In genomic region chr17:21253646-21254441, GRCh38 we compare ENCODE assay signal across 8 cellular contexts. TPM values are rescaled to one million over a fixed set of nuclear protein-coding genes. Genes with fewer than 3 reads are reported as not detected.
DNase-seq lines count a peak whose midpoint lies in the region; ATAC-seq and TF ChIP-seq lines count a peak whose summit lies in the region.

No MANE protein-coding gene starts in this region.

- H3K27me3 ChIP-seq in DOHH2 (ENCODE audit: control insufficient read depth, low read length) (peaks cover 37% of the 10 kb centered on the region), brain microvascular endothelial cell (replicated peaks) (no peaks in the 10 kb centered on the region), mesenchymal stem cell (ENCODE audit: control insufficient read depth in 1 of 2, insufficient read depth in 1 of 2, low read length in 2 of 2) (no peaks in the 10 kb centered on the region)

- peak overlapping the region; percentile 11 to 67 for H2BK12ac ChIP-seq in mesenchymal stem cell (ENCODE audit: low read length in 2 of 2)

- H3K4me3 ChIP-seq in DOHH2 (ENCODE audit: low read length), result peak overlapping the region; percentile 76
- H3K4me3 ChIP-seq in brain microvascular endothelial cell (ENCODE audit: low read depth, low read length), result peak overlapping the region; percentile 54
- H3K4me3 ChIP-seq in mesenchymal stem cell (ENCODE audit: insufficient read depth in 1 of 2, low read depth in 1 of 2, low read length in 2 of 2), result peak overlapping the region; percentile 76

- peak overlapping the region; percentile 77 for H4K8ac ChIP-seq in mesenchymal stem cell (ENCODE audit: low read length)

- H3K23ac ChIP-seq in mesenchymal stem cell (ENCODE audit: low read length in 2 of 2), result no peak overlapping the region

- ATAC-seq in HG03025 (IDR thresholded peaks at IDR 0.05; ENCODE audit: low FRiP score, unreplicated experiment), result peak; percentile 3

- H3K4me1 ChIP-seq in DOHH2 (ENCODE audit: control insufficient read depth, low read length), result peaks cover 11% of the 10 kb centered on the region
- H3K4me1 ChIP-seq in mesenchymal stem cell (ENCODE audit: control insufficient read depth, insufficient read depth, low read depth, low read length), result peaks cover 17% of the 10 kb centered on the region

- H3K79me2 ChIP-seq in DOHH2 (ENCODE audit: control insufficient read depth, low read length), result no peaks in the 10 kb centered on the region

- peak overlapping the region; percentile 80 for H4K91ac ChIP-seq in mesenchymal stem cell (ENCODE audit: low read length)

- in situ Hi-C loops in brain microvascular endothelial cell (cut with HindIII; ENCODE audit: low pct_ligation_motif_present, low sequenced_read_pairs), result no loop called here

- H2BK5ac ChIP-seq in mesenchymal stem cell (ENCODE audit: low read depth, low read length, poor library complexity, severe bottlenecking), result no peak overlapping the region

- H3K4me2 ChIP-seq in DOHH2 (ENCODE audit: low read length), result peak overlapping the region; percentile 95
- peak overlapping the region; percentile 89 for H3K4me2 ChIP-seq in mesenchymal stem cell (ENCODE audit: low read length, poor library complexity, severe bottlenecking)

- DNase-seq in brain microvascular endothelial cell, result no peak
- DNase-seq in mesenchymal stem cell, result no peak
- no peak for DNase-seq in NCI-H1436 (lab: John Stamatoyannopoulos, UW)
- no peak for DNase-seq in H4 (ENCODE audit: low spot score)
- no peak for DNase-seq in glomerular visceral epithelial cell (ENCODE audit: extremely low spot score)
- DNase-seq in NCI-H446 (lab: John Stamatoyannopoulos, UW), result no peak

- peak overlapping the region; percentile 86 for H3K9ac ChIP-seq in mesenchymal stem cell (ENCODE audit: low read length)

- H3K9me3 ChIP-seq in DOHH2 (ENCODE audit: control insufficient read depth, insufficient read depth, low read length), result no peaks in the 10 kb centered on the region
- H3K9me3 ChIP-seq in mesenchymal stem cell (ENCODE audit: control insufficient read depth, low read length), result no peaks in the 10 kb centered on the region

- H2AFZ ChIP-seq in mesenchymal stem cell (ENCODE audit: low read depth, low read length), result no peak overlapping the region

- H3K36me3 ChIP-seq in DOHH2 (ENCODE audit: control insufficient read depth, low read length) (no peaks in the 10 kb centered on the region), brain microvascular endothelial cell (replicated peaks) (no peaks in the 10 kb centered on the region), mesenchymal stem cell (ENCODE audit: control insufficient read depth in 1 of 2, insufficient read depth in 2 of 2, low read depth in 1 of 2, low read length in 2 of 2) (peaks cover 0 to 3% of the 10 kb centered on the region in 2 experiments)

- peaks cover 17% of the 10 kb centered on the region for H3K79me1 ChIP-seq in mesenchymal stem cell (replicated peaks; ENCODE audit: low read length, poor library complexity, severe bottlenecking)

- H3K9me2 ChIP-seq in DOHH2 (replicated peaks; ENCODE audit: control insufficient read depth, low read length), result no peaks in the 10 kb centered on the region

- TF ChIP-seq CTCF in DOHH2 (IDR thresholded peaks at IDR 0.05; ENCODE audit: low read depth, low read length, poor library complexity, severe bottlenecking) (no peak), brain microvascular endothelial cell (IDR thresholded peaks at IDR 0.05; ENCODE audit: low read depth, low read length, missing control alignments) (no peak)

- peak overlapping the region; percentile 63 for H2BK15ac ChIP-seq in mesenchymal stem cell (ENCODE audit: low read depth, poor library complexity, severe bottlenecking)

- 48% methylated on average over 15 of the region's 15 CpGs for WGBS in mesenchymal stem cell

- H2BK120ac ChIP-seq in mesenchymal stem cell (ENCODE audit: low read depth, low read length), result no peak overlapping the region

- H3K18ac ChIP-seq in mesenchymal stem cell (ENCODE audit: low read depth in 1 of 2, low read length in 2 of 2), result peak overlapping the region; percentile 37 to 41

- H3K14ac ChIP-seq in mesenchymal stem cell (ENCODE audit: low read length in 2 of 2), result no peak overlapping the region

- H3K4ac ChIP-seq in mesenchymal stem cell (ENCODE audit: low read depth in 1 of 2, low read length in 2 of 2), result peak overlapping the region in 1 of 2 experiments; percentile 11

- H4K20me1 ChIP-seq in DOHH2 (ENCODE audit: control insufficient read depth, insufficient read depth, low read depth, low read length), result no peaks in the 10 kb centered on the region

- no peak overlapping the region for H3K27ac ChIP-seq in DOHH2 (ENCODE audit: low read depth, low read length)
- H3K27ac ChIP-seq in brain microvascular endothelial cell, result no peak overlapping the region
- no peak overlapping the region for H3K27ac ChIP-seq in mesenchymal stem cell (ENCODE audit: low read length, poor library complexity, severe bottlenecking)

- peak overlapping the region; percentile 19 for H2AK5ac ChIP-seq in mesenchymal stem cell (ENCODE audit: low read length, severe bottlenecking)

- no peaks in the 10 kb centered on the region for H3F3A ChIP-seq in DOHH2 (ENCODE audit: control insufficient read depth, insufficient read depth)

RNA-seq across cellular contexts. Expression of gene NATD1, which starts 0.6 kb away (rescaled TPM):
- 3.2 TPM for polyA plus RNA-seq in mesenchymal stem cell (2013, experiment 1 of 2)
- polyA plus RNA-seq in mesenchymal stem cell (2013, experiment 2 of 2), result 3.2 TPM
- 0.21 and 0.81 TPM in 2 replicates for total RNA-seq in H4 (2014; rRNA removed; shearing (Covaris generic))

RNA-seq across cellular contexts. Expression of gene MAP2K3, which starts 30.7 kb away (rescaled TPM):
- polyA plus RNA-seq in mesenchymal stem cell (2013, experiment 1 of 2), result 25.0 TPM
- 24.1 TPM for polyA plus RNA-seq in mesenchymal stem cell (2013, experiment 2 of 2)
- total RNA-seq in H4 (2014; rRNA removed; shearing (Covaris generic)), result 5.8 and 7.6 TPM in 2 replicates

RNA-seq across cellular contexts. Expression of gene TMEM11, which starts 39.9 kb away (rescaled TPM):
- polyA plus RNA-seq in mesenchymal stem cell (2013, experiment 1 of 2), result 25.7 TPM
- polyA plus RNA-seq in mesenchymal stem cell (2013, experiment 2 of 2), result 26.0 TPM
- 15.7 and 33.0 TPM in 2 replicates for total RNA-seq in H4 (2014; rRNA removed; shearing (Covaris generic))
